10 cellular contexts compared by ENCODE assay signal in the genomic region with DNA sequence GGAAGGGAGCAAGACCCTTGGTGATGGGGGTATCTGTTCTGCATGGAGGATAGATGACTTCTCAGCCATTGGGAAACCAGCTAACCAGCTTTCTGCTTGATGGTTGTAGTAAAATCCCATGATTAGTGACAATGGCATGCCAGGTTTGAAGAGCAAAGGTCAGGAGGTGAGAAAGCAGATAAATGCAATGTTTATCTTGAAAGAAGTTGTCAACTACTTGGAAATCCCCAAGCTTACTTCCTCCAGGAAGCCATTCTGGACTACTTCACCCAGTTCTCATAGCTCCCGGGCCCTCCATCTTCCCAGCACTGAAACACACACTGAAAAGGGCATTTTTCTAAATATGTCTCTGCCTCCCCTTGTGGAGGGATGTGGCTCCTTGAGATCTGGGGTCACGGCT. TPM values are rescaled to one million over a fixed set of nuclear protein-coding genes. Genes with fewer than 3 reads are reported as not detected.
DNase-seq lines count a peak whose midpoint lies in the region; ATAC-seq and TF ChIP-seq lines count a peak whose summit lies in the region.
"Had no signal": no experiment of that assay in that cellular context is flagged by ENCODE, and none has a peak within 500 bp of the region (broad histone marks: within the 10 kb centered on the region; RNA-seq: fewer than 3 reads in every experiment).

No MANE protein-coding gene starts in this region.

- no peak overlapping the region for H3K4me3 ChIP-seq in thyroid gland (replicated peaks in 1 of 3)

- H3K9me3 Mint-ChIP-seq in activated naive CD4-positive, alpha-beta T cell treated with anti-CD3 and anti-CD28 coated beads, Interleukin-2, amount 50 U/mL, for 24 hours: no peaks in the 10 kb centered on the region
- peaks cover under 1% of the 10 kb centered on the region for H3K9me3 Mint-ChIP-seq in activated CD4-positive, alpha-beta memory T cell treated with anti-CD3 and anti-CD28 coated beads for 36 hours

- H3K4me3 Mint-ChIP-seq in activated naive CD4-positive, alpha-beta T cell treated with anti-CD3 and anti-CD28 coated beads, Interleukin-2, amount 50 U/mL, for 24 hours: peak overlapping the region; percentile 16
- H3K4me3 Mint-ChIP-seq in activated CD4-positive, alpha-beta memory T cell treated with anti-CD3 and anti-CD28 coated beads for 36 hours: no peak overlapping the region

- peak overlapping the region; percentile 47 to 72 (median 61) for H3K27ac ChIP-seq in thyroid gland
- H3K27ac ChIP-seq: C4-2B had no signal

- CTCF ChIA-PET in activated CD4-positive, alpha-beta memory T cell treated with anti-CD3 and anti-CD28 coated beads for 36 hours (lab: Charles Lee): interaction anchor here (1.0 to 2.1 kb wide), 6 partner anchors 10 to 48 kb away, joined by 3 to 7 read pairs (median 4); no protein-coding TSS in a partner anchor

- ATAC-seq in left colon: peak; percentile 74

- no peaks in the 10 kb centered on the region for H3K27me3 Mint-ChIP-seq in activated naive CD4-positive, alpha-beta T cell treated with anti-CD3 and anti-CD28 coated beads, Interleukin-2, amount 50 U/mL, for 24 hours
- no peaks in the 10 kb centered on the region for H3K27me3 Mint-ChIP-seq in activated CD4-positive, alpha-beta memory T cell treated with anti-CD3 and anti-CD28 coated beads for 36 hours

- peaks cover 91% of the 10 kb centered on the region for H3K4me1 Mint-ChIP-seq in activated naive CD4-positive, alpha-beta T cell treated with anti-CD3 and anti-CD28 coated beads, Interleukin-2, amount 50 U/mL, for 24 hours
- H3K4me1 Mint-ChIP-seq in activated CD4-positive, alpha-beta memory T cell treated with anti-CD3 and anti-CD28 coated beads for 36 hours (ENCODE audit: low read depth): peaks cover 90% of the 10 kb centered on the region

- DNase-seq in activated naive CD4-positive, alpha-beta T cell treated with Interleukin-2 at 50 U/mL for 16 hours: no peak
- DNase-seq in activated CD4-positive, alpha-beta memory T cell treated with anti-CD3 and anti-CD28 coated beads for 36 hours: no peak
- DNase-seq in left colon (no peak), thyroid gland (no peak), NOMO-1 treated with dmso at 0.1 percent for 144 hours (lab: John Stamatoyannopoulos, UW; ENCODE audit: unreplicated experiment) (no peak), hepatic stellate cell (ENCODE audit: low spot score) (no peak), NCI-H524 treated with DMSO at 0.1 percent for 48 hours (lab: John Stamatoyannopoulos, UW) (no peak)
- DNase-seq: activated CD4-positive, alpha-beta T cell treated with anti-CD3 and anti-CD28 coated beads for 1 hour had no signal

- no peak for TF ChIP-seq POLR2A in thyroid gland (IDR thresholded peaks at IDR 0.05)

- POLR2A ChIA-PET in activated CD4-positive, alpha-beta memory T cell treated with anti-CD3 and anti-CD28 coated beads for 36 hours (lab: Charles Lee): interaction anchor here (0.8 to 5.2 kb wide), 6 partner anchors 12 to 58 kb away, joined by 3 to 40 read pairs (median 4); no protein-coding TSS in a partner anchor

- no peaks in the 10 kb centered on the region for H3K27me3 ChIP-seq in thyroid gland

- intact Hi-C loops in activated CD4-positive, alpha-beta memory T cell treated with anti-CD3 and anti-CD28 coated beads for 36 hours (cut with micrococcal nuclease): loop anchor here (1.0 to 5.0 kb wide), 3 partner anchors 11 to 49 kb away; a partner anchor contains a TSS
- intact Hi-C loops in left colon (cut with DNase I, micrococcal nuclease): no loop called here
- intact Hi-C loops in thyroid gland (cut with DNase I): no loop called here

- no peaks in the 10 kb centered on the region for H3K36me3 Mint-ChIP-seq in activated naive CD4-positive, alpha-beta T cell treated with anti-CD3 and anti-CD28 coated beads, Interleukin-2, amount 50 U/mL, for 24 hours
- H3K36me3 Mint-ChIP-seq in activated CD4-positive, alpha-beta memory T cell treated with anti-CD3 and anti-CD28 coated beads for 36 hours: peaks cover 11% of the 10 kb centered on the region

- H3K9me3 ChIP-seq in thyroid gland: no peaks in the 10 kb centered on the region

- H3K36me3 ChIP-seq in thyroid gland: no peaks in the 10 kb centered on the region

- no peak for TF ChIP-seq CTCF in thyroid gland (IDR thresholded peaks at IDR 0.05)

- peaks cover 67 to 84% of the 10 kb centered on the region in 2 donors for H3K4me1 ChIP-seq in thyroid gland

- peak overlapping the region; percentile 73 for H3K27ac Mint-ChIP-seq in activated naive CD4-positive, alpha-beta T cell treated with anti-CD3 and anti-CD28 coated beads, Interleukin-2, amount 50 U/mL, for 24 hours
- H3K27ac Mint-ChIP-seq in activated CD4-positive, alpha-beta memory T cell treated with anti-CD3 and anti-CD28 coated beads for 36 hours: peak overlapping the region; percentile 95

- 74 to 80% methylated on average over 2 of the region's 2 CpGs for WGBS in thyroid gland, 2 donors

RNA-seq across cellular contexts. Expression of a gene that starts 51.3 kb away (rescaled TPM):
- 10 to 100 TPM; 50.2 to 50.5 TPM for total RNA-seq in activated CD4-positive, alpha-beta memory T cell treated with anti-CD3 and anti-CD28 coated beads for 36 hours
- total RNA-seq in left colon (10 to 100 TPM; 33.3 to 60.7 TPM), thyroid gland (10 to 100 TPM; 33.6 to 66.5 (median 47.3) TPM)
